ENCODE assay signal across 8 cellular contexts in genomic region chr10:53601260-53601875, GRCh38.
DNase-seq lines count a peak whose midpoint lies in the region; ATAC-seq and TF ChIP-seq lines count a peak whose summit lies in the region.

No MANE protein-coding gene starts in this region.

- intact Hi-C loops in heart right ventricle (cut with DNase I) (loop anchor here in 1 of 10 donors (10.0 kb wide), 2 partner anchors 243 to 803 kb away; no protein-coding TSS in a partner anchor), Right ventricle myocardium inferior (cut with DNase I) (no loop called here), colonic mucosa (cut with DNase I) (loop anchor here (10.0 kb wide), 2 partner anchors 203 to 803 kb away; no protein-coding TSS in a partner anchor)

- peak; percentile 56 to 87 (median 79) for TF ChIP-seq CTCF in heart right ventricle (IDR thresholded peaks at IDR 0.05)
- TF ChIP-seq CTCF in colonic mucosa (IDR thresholded peaks at IDR 0.05), result peak; percentile 76

- no peaks in the 10 kb centered on the region for H3K36me3 Mint-ChIP-seq in naive B cell
- H3K36me3 Mint-ChIP-seq in T-helper 17 cell (ENCODE audit: low read depth), result no peaks in the 10 kb centered on the region

- no peak overlapping the region for H3K9ac ChIP-seq in colonic mucosa (ENCODE audit: low read depth in 2 of 2, low read length in 2 of 2)

- H3K4me3 ChIP-seq in heart right ventricle (no peak overlapping the region), colonic mucosa (no peak overlapping the region)

- H3K36me3 ChIP-seq in heart right ventricle (no peaks in the 10 kb centered on the region), colonic mucosa (no peaks in the 10 kb centered on the region)

- peaks cover 0 to 3% (median 0%) of the 10 kb centered on the region in 7 donors for H3K9me3 Mint-ChIP-seq in naive B cell

- no peaks in the 10 kb centered on the region for H3K27me3 Mint-ChIP-seq in naive B cell
- no peaks in the 10 kb centered on the region for H3K27me3 Mint-ChIP-seq in T-helper 17 cell

- H3K4me1 Mint-ChIP-seq in naive B cell, result no peaks in the 10 kb centered on the region
- H3K4me1 Mint-ChIP-seq in T-helper 17 cell, result no peaks in the 10 kb centered on the region

- DNase-seq in heart right ventricle, result no peak
- no peak for DNase-seq in Right ventricle myocardium inferior (ENCODE audit: missing footprints)
- DNase-seq in NCI-H774 (lab: John Stamatoyannopoulos, UW), result peak; percentile 21
- DNase-seq in colonic mucosa, result no peak
- peak; percentile 2 for DNase-seq in naive B cell
- no peak for DNase-seq in T-helper 17 cell

- WGBS in heart right ventricle, 2 donors, result 14 to 15% methylated on average over 11 of the region's 11 CpGs

- H3K27ac Mint-ChIP-seq in naive B cell (no peak overlapping the region), T-helper 17 cell (no peak overlapping the region)

- no peaks in the 10 kb centered on the region for H3K9me3 ChIP-seq in heart right ventricle
- H3K9me3 ChIP-seq in colonic mucosa, result no peaks in the 10 kb centered on the region
- H3K9me3 ChIP-seq in T-helper 17 cell (ENCODE audit: control insufficient read depth, low read length, poor library complexity, severe bottlenecking), result no peaks in the 10 kb centered on the region

- H3K4me1 ChIP-seq in heart right ventricle, result no peaks in the 10 kb centered on the region
- H3K4me1 ChIP-seq in colonic mucosa, result no peaks in the 10 kb centered on the region

- no peak for ATAC-seq in heart right ventricle
- no peak for ATAC-seq in Right ventricle myocardium inferior
- peak; percentile 76 for ATAC-seq in HG03066 (IDR thresholded peaks at IDR 0.05; ENCODE audit: low read depth, unreplicated experiment)
- ATAC-seq in naive B cell (ENCODE audit: low read depth in 2 of 2), result no peak
- no peak for ATAC-seq in GM19035 (IDR thresholded peaks at IDR 0.05; ENCODE audit: unreplicated experiment)
- no peak for ATAC-seq in T-helper 17 cell

- H3K27ac ChIP-seq in heart right ventricle (no peak overlapping the region), colonic mucosa (no peak overlapping the region)

- no peak overlapping the region for H3K4me3 Mint-ChIP-seq in naive B cell
- no peak overlapping the region for H3K4me3 Mint-ChIP-seq in T-helper 17 cell

- H3K27me3 ChIP-seq in heart right ventricle (peaks cover 0 to 2% (median 0%) of the 10 kb centered on the region in 7 donors), colonic mucosa (no peaks in the 10 kb centered on the region)

Comparison
In these comparisons a context has a peak if more than half of its experiments do, and no peak if none do; other contexts are left out.
1. DNase-seq: peak in NCI-H774 (single experiment) and naive B cell (single experiment); none in heart right ventricle (0 of 2), Right ventricle myocardium inferior (single experiment), colonic mucosa (single experiment) and T-helper 17 cell (0 of 3).